In the genomic region with DNA sequence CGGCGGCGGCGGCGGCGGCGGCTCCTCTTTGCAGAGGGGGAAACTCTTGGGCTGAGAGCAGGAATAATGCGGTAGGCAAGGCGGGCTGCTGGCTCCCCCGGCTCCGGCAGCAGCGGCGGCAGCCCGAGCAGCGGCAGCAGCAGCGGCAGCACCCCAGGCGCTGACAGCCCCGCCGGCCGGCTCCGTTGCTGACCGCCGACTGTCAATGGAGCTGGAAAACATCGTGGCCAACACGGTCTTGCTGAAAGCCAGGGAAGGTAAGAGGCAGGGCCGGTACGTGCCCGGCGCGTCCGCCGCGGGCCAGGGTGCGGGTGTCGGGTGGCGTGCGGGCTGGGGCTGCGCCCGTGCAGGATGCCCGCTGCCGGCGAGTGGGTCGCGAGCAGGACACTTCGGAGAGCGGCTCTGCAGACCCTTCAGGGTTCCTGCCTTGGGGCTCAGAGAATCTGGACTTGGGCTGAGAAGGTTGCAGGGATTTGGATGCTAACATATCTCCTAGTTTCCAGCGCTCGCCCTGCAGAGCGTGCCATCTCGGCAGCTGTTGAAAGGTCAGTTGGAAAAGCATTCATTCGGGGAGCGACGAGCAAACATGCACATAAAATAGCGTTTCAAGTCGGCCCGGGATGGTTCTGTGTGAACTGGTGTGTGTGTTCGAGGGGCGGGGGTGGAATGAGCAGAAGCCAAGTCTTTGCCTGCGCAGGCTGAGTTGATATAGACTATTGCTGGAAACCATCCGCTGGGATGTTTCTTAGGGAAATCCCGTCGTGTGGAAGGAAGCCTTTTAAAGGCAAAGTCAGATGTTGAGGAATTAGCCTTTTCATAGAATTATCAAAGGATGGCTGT, we compare ENCODE assay signal across 8 cellular contexts. TPM values are rescaled to one million over a fixed set of nuclear protein-coding genes. Genes with fewer than 3 reads are reported as not detected.
DNase-seq lines count a peak whose midpoint lies in the region; ATAC-seq and TF ChIP-seq lines count a peak whose summit lies in the region.

No MANE protein-coding gene starts in this region.

- H3K9ac ChIP-seq in endocrine pancreas (ENCODE audit: control insufficient read depth, insufficient read depth, low read length) (peak overlapping the region; percentile 82), mesenchymal stem cell (ENCODE audit: low read length) (peak overlapping the region; percentile 88)

- peak overlapping the region; percentile 99 for H3K23ac ChIP-seq in mesenchymal stem cell (ENCODE audit: low read length in 2 of 2)

- no peaks in the 10 kb centered on the region for H3K36me3 Mint-ChIP-seq in activated CD4-positive, alpha-beta memory T cell treated with anti-CD3 and anti-CD28 coated beads, Interleukin-2, amount 10 ng/mL, durations not matched to agents 7 days and 5 days (ENCODE audit: low read depth)
- H3K36me3 Mint-ChIP-seq in stimulated activated naive B cell treated with anti-CD40 and anti-IgM and Interleukin-4, amounts not matched to agents 10 μg/mL and 1 μg/mL and 100 μg/mL, for 72 hours, result no peaks in the 10 kb centered on the region

- H2BK5ac ChIP-seq in mesenchymal stem cell (ENCODE audit: low read depth, low read length, poor library complexity, severe bottlenecking), result no peak overlapping the region

- peak overlapping the region; percentile 69 for H2BK15ac ChIP-seq in mesenchymal stem cell (ENCODE audit: low read depth, poor library complexity, severe bottlenecking)

- peak; percentile 6 for ATAC-seq in GM21825 (IDR thresholded peaks at IDR 0.05; ENCODE audit: unreplicated experiment)
- peak; percentile 12 to 13 for ATAC-seq in stimulated activated naive B cell treated with anti-CD40 and anti-IgM and Interleukin-4, amounts not matched to agents 10 μg/mL and 1 μg/mL and 100 μg/mL, for 72 hours (replicated peaks)

- no peak overlapping the region for H2AFZ ChIP-seq in mesenchymal stem cell (ENCODE audit: low read depth, low read length)

- peak overlapping the region; percentile 80 for H3K27ac Mint-ChIP-seq in activated CD4-positive, alpha-beta memory T cell treated with anti-CD3 and anti-CD28 coated beads, Interleukin-2, amount 10 ng/mL, durations not matched to agents 7 days and 5 days
- peak overlapping the region; percentile 85 for H3K27ac Mint-ChIP-seq in stimulated activated naive B cell treated with anti-CD40 and anti-IgM and Interleukin-4, amounts not matched to agents 10 μg/mL and 1 μg/mL and 100 μg/mL, for 72 hours

- no peak for TF ChIP-seq CTCF in NB4 (IDR thresholded peaks at IDR 0.05; ENCODE audit: low read depth, low read length)

- POLR2A ChIA-PET in activated CD4-positive, alpha-beta memory T cell treated with anti-CD3 and anti-CD28 coated beads, Interleukin-2, amount 10 ng/mL, durations not matched to agents 7 days and 5 days (lab: Charles Lee), result interaction anchor here (0.7 to 7.1 kb wide), 30 partner anchors 10 to 389 kb away, joined by 3 to 100 read pairs (median 6); partner anchors contain the start of genes EIF3A, RGS10 and SFXN4

- peaks cover 12% of the 10 kb centered on the region for H3K79me1 ChIP-seq in mesenchymal stem cell (replicated peaks; ENCODE audit: low read length, poor library complexity, severe bottlenecking)

- CTCF ChIA-PET in activated CD4-positive, alpha-beta memory T cell treated with anti-CD3 and anti-CD28 coated beads, Interleukin-2, amount 10 ng/mL, durations not matched to agents 7 days and 5 days (lab: Charles Lee), result interaction anchor here (0.6 to 4.9 kb wide), 38 partner anchors 7 to 665 kb away, joined by 3 to 42 read pairs (median 5); partner anchors contain the start of genes INPP5F, MCMBP, PRDX3 and RGS10

- under 1% methylated on average over 55 of the region's 62 CpGs for WGBS in mesenchymal stem cell

- no peaks in the 10 kb centered on the region for H3K27me3 ChIP-seq in endocrine pancreas (ENCODE audit: control insufficient read depth, insufficient read depth, low read length)
- H3K27me3 ChIP-seq in mesenchymal stem cell (ENCODE audit: control insufficient read depth in 1 of 2, insufficient read depth in 1 of 2, low read length in 2 of 2), result no peaks in the 10 kb centered on the region

- no peaks in the 10 kb centered on the region for H3K9me3 ChIP-seq in endocrine pancreas (ENCODE audit: control insufficient read depth, low read length)
- H3K9me3 ChIP-seq in mesenchymal stem cell (ENCODE audit: control insufficient read depth, low read length), result no peaks in the 10 kb centered on the region

- in situ Hi-C loops in Caki2 (cut with HindIII; ENCODE audit: low pct_unique_long_range_greater_than_20kb, low sequenced_read_pairs), result no loop called here

- peak overlapping the region; percentile 100 for H3K4me2 ChIP-seq in mesenchymal stem cell (ENCODE audit: low read length, poor library complexity, severe bottlenecking)

- H3K4ac ChIP-seq in mesenchymal stem cell (ENCODE audit: low read depth in 1 of 2, low read length in 2 of 2), result peak overlapping the region; percentile 95 to 98

- H2BK120ac ChIP-seq in mesenchymal stem cell (ENCODE audit: low read depth, low read length), result peak overlapping the region; percentile 91

- TF ChIP-seq POLR2A in NB4 (IDR thresholded peaks at IDR 0.05; ENCODE audit: extremely low read depth, insufficient read length), result no peak

- H3K4me1 ChIP-seq in endocrine pancreas (ENCODE audit: control insufficient read depth, insufficient read depth, low read length) (peaks cover 4% of the 10 kb centered on the region), mesenchymal stem cell (ENCODE audit: control insufficient read depth, insufficient read depth, low read depth, low read length) (peaks cover 10% of the 10 kb centered on the region)

- H3K18ac ChIP-seq in mesenchymal stem cell (ENCODE audit: low read depth in 1 of 2, low read length in 2 of 2), result peak overlapping the region; percentile 99

- peak overlapping the region; percentile 97 for H4K91ac ChIP-seq in mesenchymal stem cell (ENCODE audit: low read length)

- H2AK5ac ChIP-seq in mesenchymal stem cell (ENCODE audit: low read length, severe bottlenecking), result no peak overlapping the region

- H2BK12ac ChIP-seq in mesenchymal stem cell (ENCODE audit: low read length in 2 of 2), result peak overlapping the region; percentile 2 to 88

- no peaks in the 10 kb centered on the region for H3K36me3 ChIP-seq in endocrine pancreas (ENCODE audit: control insufficient read depth, insufficient read depth, low read length)
- H3K36me3 ChIP-seq in mesenchymal stem cell (ENCODE audit: control insufficient read depth in 1 of 2, insufficient read depth in 2 of 2, low read depth in 1 of 2, low read length in 2 of 2), result peaks cover 0 to 2% of the 10 kb centered on the region in 2 experiments

- H3K14ac ChIP-seq in mesenchymal stem cell (ENCODE audit: low read length in 2 of 2), result peak overlapping the region in 1 of 2 experiments; percentile 99

- H3K4me1 Mint-ChIP-seq in activated CD4-positive, alpha-beta memory T cell treated with anti-CD3 and anti-CD28 coated beads, Interleukin-2, amount 10 ng/mL, durations not matched to agents 7 days and 5 days, result peaks cover 52% of the 10 kb centered on the region
- peaks cover 28 to 50% of the 10 kb centered on the region in 2 donors for H3K4me1 Mint-ChIP-seq in stimulated activated naive B cell treated with anti-CD40 and anti-IgM and Interleukin-4, amounts not matched to agents 10 μg/mL and 1 μg/mL and 100 μg/mL, for 72 hours

- H3K4me3 ChIP-seq in NB4 (ENCODE audit: low read depth, low read length) (peak overlapping the region; percentile 65), endocrine pancreas (ENCODE audit: control insufficient read depth, insufficient read depth, low read length) (peak overlapping the region; percentile 50), mesenchymal stem cell (ENCODE audit: insufficient read depth in 1 of 2, low read depth in 1 of 2, low read length in 2 of 2) (peak overlapping the region; percentile 75 to 89)

- H3K27me3 Mint-ChIP-seq in activated CD4-positive, alpha-beta memory T cell treated with anti-CD3 and anti-CD28 coated beads, Interleukin-2, amount 10 ng/mL, durations not matched to agents 7 days and 5 days, result no peaks in the 10 kb centered on the region
- no peaks in the 10 kb centered on the region for H3K27me3 Mint-ChIP-seq in stimulated activated naive B cell treated with anti-CD40 and anti-IgM and Interleukin-4, amounts not matched to agents 10 μg/mL and 1 μg/mL and 100 μg/mL, for 72 hours

- no peaks in the 10 kb centered on the region for H3K9me3 Mint-ChIP-seq in activated CD4-positive, alpha-beta memory T cell treated with anti-CD3 and anti-CD28 coated beads, Interleukin-2, amount 10 ng/mL, durations not matched to agents 7 days and 5 days
- H3K9me3 Mint-ChIP-seq in stimulated activated naive B cell treated with anti-CD40 and anti-IgM and Interleukin-4, amounts not matched to agents 10 μg/mL and 1 μg/mL and 100 μg/mL, for 72 hours, result no peaks in the 10 kb centered on the region

- H3K4me3 Mint-ChIP-seq in activated CD4-positive, alpha-beta memory T cell treated with anti-CD3 and anti-CD28 coated beads, Interleukin-2, amount 10 ng/mL, durations not matched to agents 7 days and 5 days, result peak overlapping the region; percentile 92
- peak overlapping the region; percentile 90 for H3K4me3 Mint-ChIP-seq in stimulated activated naive B cell treated with anti-CD40 and anti-IgM and Interleukin-4, amounts not matched to agents 10 μg/mL and 1 μg/mL and 100 μg/mL, for 72 hours

- peak overlapping the region; percentile 33 for H3K27ac ChIP-seq in mesenchymal stem cell (ENCODE audit: low read length, poor library complexity, severe bottlenecking)

- DNase-seq in Caki2 (ENCODE audit: low read depth) (peak; percentile 46), NB4 (ENCODE audit: low read depth) (peak; percentile 52), mesenchymal stem cell (peak; percentile 76), OCI-M2 (lab: John Stamatoyannopoulos, UW; ENCODE audit: unreplicated experiment) (no peak)
- DNase-seq in activated CD4-positive, alpha-beta memory T cell treated with anti-CD3 and anti-CD28 coated beads, Interleukin-2, amount 10 ng/mL, durations not matched to agents 7 days and 5 days, result peak; percentile 57
- peak; percentile 38 for DNase-seq in stimulated activated naive B cell treated with anti-CD40 and anti-IgM and Interleukin-4, amounts not matched to agents 10 μg/mL and 1 μg/mL and 100 μg/mL, for 72 hours

- peak overlapping the region; percentile 35 for H4K8ac ChIP-seq in mesenchymal stem cell (ENCODE audit: low read length)

RNA-seq across cellular contexts. Expression of gene GRK5, which starts 0.6 kb away (rescaled TPM):
- total RNA-seq in Caki2 (2014; rRNA removed; shearing (Covaris generic); ENCODE audit: low replicate concordance), result 0.20 and 0.61 TPM in 2 replicates
- 10 to 100 TPM; 29.8 to 30.6 TPM for total RNA-seq in activated CD4-positive, alpha-beta memory T cell treated with anti-CD3 and anti-CD28 coated beads, Interleukin-2, amount 10 ng/mL, durations not matched to agents 7 days and 5 days
- 56.5 TPM for polyA plus RNA-seq in mesenchymal stem cell (2013, experiment 1 of 2)
- 57.3 TPM for polyA plus RNA-seq in mesenchymal stem cell (2013, experiment 2 of 2)

RNA-seq across cellular contexts. Expression of gene PRDX3, which starts 29.3 kb away (rescaled TPM):
- 281 TPM in 2 replicates for total RNA-seq in Caki2 (2014; rRNA removed; shearing (Covaris generic); ENCODE audit: low replicate concordance)
- total RNA-seq in activated CD4-positive, alpha-beta memory T cell treated with anti-CD3 and anti-CD28 coated beads, Interleukin-2, amount 10 ng/mL, durations not matched to agents 7 days and 5 days, result 100 to 1,000 TPM; 115 to 117 TPM
- 95.8 TPM for polyA plus RNA-seq in mesenchymal stem cell (2013, experiment 1 of 2)
- 97.4 TPM for polyA plus RNA-seq in mesenchymal stem cell (2013, experiment 2 of 2)

RNA-seq across cellular contexts. Expression of gene SFXN4, which starts 42.4 kb away (rescaled TPM):
- 30.8 and 61.0 TPM in 2 replicates for total RNA-seq in Caki2 (2014; rRNA removed; shearing (Covaris generic); ENCODE audit: low replicate concordance)
- total RNA-seq in activated CD4-positive, alpha-beta memory T cell treated with anti-CD3 and anti-CD28 coated beads, Interleukin-2, amount 10 ng/mL, durations not matched to agents 7 days and 5 days, result 10 to 100 TPM; 19.6 to 22.6 TPM
- polyA plus RNA-seq in mesenchymal stem cell (2013, experiment 1 of 2), result 14.4 TPM
- polyA plus RNA-seq in mesenchymal stem cell (2013, experiment 2 of 2), result 17.1 TPM

Comparison
In these comparisons a context has a peak if more than half of its experiments do, and no peak if none do; other contexts are left out.
1. RNA of gene GRK5, which starts 0.6 kb away (total RNA-seq): 29.8 to 30.6 TPM in activated CD4-positive, alpha-beta memory T cell treated with anti-CD3 and anti-CD28 coated beads, Interleukin-2, amount 10 ng/mL, durations not matched to agents 7 days and 5 days; 0.20 to 0.61 TPM in Caki2; every median in the first group is over 10 times any median in the second.
2. Peak in every context shown above with its lines, with median percentiles within 50 percentile points of each other: H3K4me3 ChIP-seq.